17 cellular contexts compared by ENCODE assay signal in genomic region chr4:21656832-21657231, GRCh38.
DNase-seq lines count a peak whose midpoint lies in the region; ATAC-seq, FAIRE-seq and TF ChIP-seq lines count a peak whose summit lies in the region.
"Had no signal": no experiment of that assay in that cellular context is flagged by ENCODE, and none has a peak within 500 bp of the region (broad histone marks: within the 10 kb centered on the region; RNA-seq: fewer than 3 reads in every experiment).

No MANE protein-coding gene starts in this region.

- H3K23ac ChIP-seq in H9 (ENCODE audit: insufficient read length, low read depth, low read length) = no peak overlapping the region

- no peak overlapping the region for H3T11ph ChIP-seq in H9 (ENCODE audit: low read length)

- no peak overlapping the region for H3K4ac ChIP-seq in H9 (ENCODE audit: low read depth, low read length)

- no peak overlapping the region for H2BK12ac ChIP-seq in H9 (ENCODE audit: insufficient read length, low read depth, low read length)

- H3K9me3 ChIP-seq in SK-N-SH = no peaks in the 10 kb centered on the region
- no peaks in the 10 kb centered on the region for H3K9me3 ChIP-seq in CD8-positive, alpha-beta memory T cell (ENCODE audit: low read length)
- no peaks in the 10 kb centered on the region for H3K9me3 ChIP-seq in H9 (ENCODE audit: control insufficient read depth, low read depth, low read length)
- H3K9me3 ChIP-seq: mucosa of descending colon had no signal

- H3K27ac ChIP-seq in SK-N-SH (ENCODE audit: low read depth in 2 of 2, low read length in 1 of 2) = peak overlapping the region in 1 of 2 experiments; percentile 4; a peak in 2 of 4 replicates
- no peak overlapping the region for H3K27ac ChIP-seq in CD8-positive, alpha-beta memory T cell (ENCODE audit: low read depth, low read length)
- H3K27ac ChIP-seq in H9 (ENCODE audit: insufficient read length, low read depth, low read length) = no peak overlapping the region
- H3K27ac ChIP-seq: HL-60 had no signal

- no peak overlapping the region for H4K91ac ChIP-seq in H9 (ENCODE audit: insufficient read length, low read depth, low read length)

- H2BK5ac ChIP-seq in H9 (ENCODE audit: insufficient read length, low read length) = no peak overlapping the region

- H3K14ac ChIP-seq in H9 (ENCODE audit: insufficient read depth, low read length) = no peak overlapping the region

- peak; percentile 88 for FAIRE-seq in H54 (lab: Jason Lieb, UNC)

- WGBS in SK-N-SH (ENCODE audit: low lambda C conversion rate) = 30% methylated on average over 2 of the region's 2 CpGs
- WGBS in H9 (ENCODE audit: extremely low coverage, insufficient read length, low lambda C conversion rate) = no CpG with 5 or more reads among the region's 2 CpGs

- no peak for TF ChIP-seq RAD21 in SK-N-SH (IDR thresholded peaks at IDR 0.05; ENCODE audit: low read length)

- H3K4me1 ChIP-seq in SK-N-SH (ENCODE audit: control insufficient read depth in 1 of 2, insufficient read depth in 2 of 2, low read depth in 1 of 2, low read length in 1 of 2) = peaks cover 0 to 18% of the 10 kb centered on the region in 2 experiments; a peak in 2 of 4 replicates
- H3K4me1 ChIP-seq in CD8-positive, alpha-beta memory T cell (ENCODE audit: insufficient read depth, low read length) = no peaks in the 10 kb centered on the region
- H3K4me1 ChIP-seq in H9 (ENCODE audit: insufficient read depth, low read length) = no peaks in the 10 kb centered on the region

- no peak overlapping the region for H4K5ac ChIP-seq in H9 (ENCODE audit: insufficient read length, low read depth, low read length)

- H3K27me3 Mint-ChIP-seq in mesothelial cell of epicardium (ENCODE audit: low read depth) (no peaks in the 10 kb centered on the region), H9 (ENCODE audit: low read depth) (no peaks in the 10 kb centered on the region)
- H3K27me3 Mint-ChIP-seq in CD8-positive, alpha-beta memory T cell = no peaks in the 10 kb centered on the region
- H3K27me3 Mint-ChIP-seq: central memory CD8-positive, alpha-beta T cell had no signal

- H2AFZ ChIP-seq in SK-N-SH (ENCODE audit: low read depth) (no peak overlapping the region), H9 (ENCODE audit: low read length) (no peak overlapping the region)

- no peak for TF ChIP-seq POLR2A in H54 (IDR thresholded peaks at IDR 0.05; ENCODE audit: low read depth, low read length)

- no peak for ATAC-seq in GM19324 (IDR thresholded peaks at IDR 0.05; ENCODE audit: low FRiP score, unreplicated experiment)
- ATAC-seq in HG03439 (IDR thresholded peaks at IDR 0.05; ENCODE audit: unreplicated experiment) = no peak
- ATAC-seq: mucosa of descending colon had no signal

- H3K4me1 Mint-ChIP-seq in mesothelial cell of epicardium (peaks cover 13% of the 10 kb centered on the region), H9 (no peaks in the 10 kb centered on the region)
- H3K4me1 Mint-ChIP-seq in CD8-positive, alpha-beta memory T cell = no peaks in the 10 kb centered on the region
- H3K4me1 Mint-ChIP-seq: central memory CD8-positive, alpha-beta T cell had no signal

- H3K36me3 Mint-ChIP-seq in mesothelial cell of epicardium = no peaks in the 10 kb centered on the region
- no peaks in the 10 kb centered on the region for H3K36me3 Mint-ChIP-seq in CD8-positive, alpha-beta memory T cell
- H3K36me3 Mint-ChIP-seq in H9 (ENCODE audit: insufficient read depth in 1 of 3, low read depth in 3 of 3) = no peaks in the 10 kb centered on the region; a peak in 1 of 7 replicates

- POLR2A ChIA-PET in SK-N-SH (lab: Yijun Ruan, JAX) = no interaction called here
- POLR2A ChIA-PET in CD8-positive, alpha-beta memory T cell (lab: Charles Lee) = no interaction called here

- H3K4me3 Mint-ChIP-seq in mesothelial cell of epicardium = no peak overlapping the region
- H3K4me3 Mint-ChIP-seq in CD8-positive, alpha-beta memory T cell = no peak overlapping the region
- no peak overlapping the region for H3K4me3 Mint-ChIP-seq in H9
- H3K4me3 Mint-ChIP-seq: central memory CD8-positive, alpha-beta T cell had no signal

- no peak overlapping the region for H2BK120ac ChIP-seq in H9 (ENCODE audit: low read depth, low read length, poor library complexity, severe bottlenecking)

- H3K79me2 ChIP-seq in SK-N-SH (ENCODE audit: insufficient read depth) (no peaks in the 10 kb centered on the region), H9 (ENCODE audit: insufficient read depth, low read length) (no peaks in the 10 kb centered on the region)

- H3K18ac ChIP-seq in H9 (ENCODE audit: insufficient read length, low read depth, low read length) = no peak overlapping the region

- H3K9ac ChIP-seq in SK-N-SH (no peak overlapping the region), H9 (ENCODE audit: extremely low read depth, insufficient read length, low read length) (no peak overlapping the region)

- no peak overlapping the region for H3K56ac ChIP-seq in H9 (ENCODE audit: insufficient read length, low read depth, low read length)

- TF ChIP-seq CTCF in SK-N-SH (IDR thresholded peaks at IDR 0.05) = no peak
- no peak for TF ChIP-seq CTCF in fibroblast of mammary gland (conservative IDR thresholded peaks at IDR 0.05; ENCODE audit: control insufficient read depth, insufficient read depth, low read depth, low read length)
- no peak for TF ChIP-seq CTCF in mesothelial cell of epicardium (IDR thresholded peaks at IDR 0.05; ENCODE audit: unreplicated experiment)
- TF ChIP-seq CTCF in H9 (conservative IDR thresholded peaks at IDR 0.05) = no peak

- H3K9me2 ChIP-seq in SK-N-SH = no peaks in the 10 kb centered on the region

- H3K27ac Mint-ChIP-seq in mesothelial cell of epicardium (peak overlapping the region; percentile 3), H9 (no peak overlapping the region)
- H3K27ac Mint-ChIP-seq in CD8-positive, alpha-beta memory T cell = no peak overlapping the region

- no peaks in the 10 kb centered on the region for H3K9me3 Mint-ChIP-seq in mesothelial cell of epicardium
- peaks cover 0 to 12% (median 4%) of the 10 kb centered on the region in 5 donors for H3K9me3 Mint-ChIP-seq in CD8-positive, alpha-beta memory T cell
- no peaks in the 10 kb centered on the region for H3K9me3 Mint-ChIP-seq in H9

- no peaks in the 10 kb centered on the region for H3K27me3 ChIP-seq in SK-N-SH (ENCODE audit: insufficient read depth)
- H3K27me3 ChIP-seq in CD8-positive, alpha-beta memory T cell (ENCODE audit: insufficient read depth, low read length, poor library complexity, severe bottlenecking) = no peaks in the 10 kb centered on the region
- no peaks in the 10 kb centered on the region for H3K27me3 ChIP-seq in H9 (ENCODE audit: insufficient read depth, low read length)

- H3K23me2 ChIP-seq in H9 (ENCODE audit: insufficient read length, low read depth, low read length, poor library complexity, severe bottlenecking) = no peaks in the 10 kb centered on the region

- CTCF ChIA-PET in SK-N-SH (lab: Yijun Ruan, JAX) = interaction anchor here (1.3 to 1.7 kb wide), 2 partner anchors 109 to 884 kb away, joined by 3 to 7 read pairs; no protein-coding TSS in a partner anchor
- CTCF ChIA-PET in CD8-positive, alpha-beta memory T cell (lab: Charles Lee) = no interaction called here

- H3K79me1 ChIP-seq in H9 (ENCODE audit: insufficient read depth, low read depth, low read length, poor library complexity, severe bottlenecking) = no peaks in the 10 kb centered on the region

- H2BK15ac ChIP-seq in H9 (ENCODE audit: low read depth, low read length) = no peak overlapping the region

- H4K20me1 ChIP-seq in SK-N-SH (ENCODE audit: insufficient read depth) (no peaks in the 10 kb centered on the region), H9 (ENCODE audit: control insufficient read depth, insufficient read depth, insufficient read length) (no peaks in the 10 kb centered on the region)

- no peak overlapping the region for H2AK5ac ChIP-seq in H9 (ENCODE audit: insufficient read length, low read length)

- no peak overlapping the region for H4K8ac ChIP-seq in H9 (replicated peaks; ENCODE audit: insufficient read length, low read depth, low read length)

- no peak overlapping the region for H2BK20ac ChIP-seq in H9 (ENCODE audit: low read depth, low read length, poor library complexity, severe bottlenecking)

- no peak for TF ChIP-seq EP300 in SK-N-SH (IDR thresholded peaks at IDR 0.05; ENCODE audit: borderline replicate concordance in 1 of 2, low read depth in 1 of 2, low read length in 1 of 2)

- H3K36me3 ChIP-seq in SK-N-SH (replicated peaks in 1 of 2; ENCODE audit: control insufficient read depth in 1 of 2, insufficient read depth in 2 of 2, low read length in 1 of 2) = no peaks in the 10 kb centered on the region
- no peaks in the 10 kb centered on the region for H3K36me3 ChIP-seq in CD8-positive, alpha-beta memory T cell (ENCODE audit: insufficient read depth, low read length)

- DNase-seq in H54 (ENCODE audit: insufficient read length, low spot score) (peak; percentile 3), SK-N-SH (no peak), fibroblast of mammary gland (ENCODE audit: low read depth) (peak; percentile 91), mesothelial cell of epicardium (ENCODE audit: low spot score in 2 of 2, unreplicated experiment in 2 of 2) (no peak), H9 (no peak)
- DNase-seq in CD8-positive, alpha-beta memory T cell = no peak
- DNase-seq: activated CD4-positive, alpha-beta T cell treated with anti-CD3 and anti-CD28 coated beads for 1 hour; COR-L47; glutamatergic neuron; mucosa of descending colon; NCI-H1105; NCI-H524 treated with DMSO at 0.1 percent for 48 hours; stimulated activated CD4-positive, alpha-beta T cell treated with anti-CD3 and anti-CD28 coated beads, Interleukin-4, amount 100 ng/mL, for 24 hours had no signal

- H3K4me3 ChIP-seq in SK-N-SH (ENCODE audit: low read depth in 2 of 2, low read length in 1 of 2) = no peak overlapping the region
- no peak overlapping the region for H3K4me3 ChIP-seq in fibroblast of mammary gland (ENCODE audit: control insufficient read depth, low read depth, low read length)
- no peak overlapping the region for H3K4me3 ChIP-seq in CD8-positive, alpha-beta memory T cell (ENCODE audit: low read length)
- H3K4me3 ChIP-seq: mucosa of descending colon had no signal

- H3K4me2 ChIP-seq in SK-N-SH (peak overlapping the region; percentile 17; the same call in 1 of the 2 replicates), H9 (ENCODE audit: insufficient read depth, insufficient read length, low read length) (no peak overlapping the region)

- H3F3A ChIP-seq in SK-N-SH (replicated peaks; ENCODE audit: insufficient read depth) = no peaks in the 10 kb centered on the region

TF ChIP-seq in SK-N-SH, 30 proteins besides CTCF, POLR2A, EP300 and RAD21 (continues in another document):
- TF ChIP-seq GATA2 (CRISPR knock-in tag; IDR thresholded peaks at IDR 0.05) (no peak), USF2 (IDR thresholded peaks at IDR 0.05; ENCODE audit: borderline replicate concordance, low read depth, low read length) (no peak), RXRA (IDR thresholded peaks at IDR 0.05; ENCODE audit: borderline replicate concordance, low read depth) (peak; percentile 70; the same call in 1 of the 2 replicates), ELF1 (IDR thresholded peaks at IDR 0.05) (no peak)

Comparison
In these comparisons a context has a peak if more than half of its experiments do, and no peak if none do; other contexts are left out.
1. DNase-seq: peak in H54 (single experiment) and fibroblast of mammary gland (single experiment); none in SK-N-SH (single experiment), mesothelial cell of epicardium (0 of 2), CD8-positive, alpha-beta memory T cell (0 of 5) and H9 (single experiment).